8 cellular contexts compared by ENCODE assay signal in the genomic region with DNA sequence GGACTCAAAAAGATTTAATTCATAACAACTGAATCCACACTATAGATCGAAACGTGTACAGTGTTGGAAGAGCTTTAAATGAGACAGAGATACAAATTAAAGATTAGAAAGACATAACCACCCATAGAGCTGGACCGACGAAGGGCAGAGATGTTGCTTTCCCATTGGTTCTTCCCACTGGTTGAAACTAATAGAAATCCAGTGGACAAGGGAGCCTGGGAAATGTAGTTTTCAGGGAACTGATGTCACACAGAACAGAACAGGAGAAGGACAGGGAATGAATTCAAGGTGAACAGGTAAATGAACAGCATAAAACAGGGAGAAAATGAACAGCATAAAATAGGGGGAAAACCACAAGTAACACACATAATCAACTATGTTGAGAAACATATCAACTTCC.
"Had no signal": no experiment of that assay in that cellular context is flagged by ENCODE, and none has a peak within 500 bp of the region (broad histone marks: within the 10 kb centered on the region; RNA-seq: fewer than 3 reads in every experiment).

No MANE protein-coding gene starts in this region.

- H3K4me3 ChIP-seq: GM23248, HAP-1, K562 had no signal

- H3K27ac Mint-ChIP-seq: HFFc6 had no signal

- H2AFZ ChIP-seq: GM23248 had no signal

- H3K27ac ChIP-seq: GM23248, HL-60 had no signal

- H3K9me3 ChIP-seq: HAP-1 had no signal

- DNase-seq: GM23248, H7, HFFc6, IMR-90 had no signal

- FAIRE-seq: K562 had no signal

- H3K9ac ChIP-seq: GM23248 had no signal

- H3K4me1 ChIP-seq: HAP-1 had no signal

- ATAC-seq: HCT116, K562 had no signal

- H3K36me3 ChIP-seq: HAP-1 had no signal

- H3K4me3 Mint-ChIP-seq: HFFc6 had no signal
